ENCODE assay signal across 1 cellular context in genomic region chr1:224430511-224431113, GRCh38.
TF ChIP-seq lines count a peak whose summit lies in the region.

No MANE protein-coding gene starts in this region.

TF ChIP-seq in WTC11, 78 proteins besides CTCF, POLR2A, EP300 and RAD21 (continued from another document):
- TF ChIP-seq ZNF416 (CRISPR knock-in tag; IDR thresholded peaks at IDR 0.05) (no peak), NR3C1 (CRISPR knock-in tag; conservative IDR thresholded peaks at IDR 0.05; ENCODE audit: low read depth) (no peak), PREB (CRISPR knock-in tag; IDR thresholded peaks at IDR 0.05; ENCODE audit: borderline replicate concordance) (no peak), ERG (CRISPR knock-in tag; IDR thresholded peaks at IDR 0.05) (no peak), NFATC4 (CRISPR knock-in tag; IDR thresholded peaks at IDR 0.05) (no peak)
TF ChIP-seq in WTC11: peak in this region for 0.
